15 cellular contexts compared by ENCODE assay signal in the genomic region with DNA sequence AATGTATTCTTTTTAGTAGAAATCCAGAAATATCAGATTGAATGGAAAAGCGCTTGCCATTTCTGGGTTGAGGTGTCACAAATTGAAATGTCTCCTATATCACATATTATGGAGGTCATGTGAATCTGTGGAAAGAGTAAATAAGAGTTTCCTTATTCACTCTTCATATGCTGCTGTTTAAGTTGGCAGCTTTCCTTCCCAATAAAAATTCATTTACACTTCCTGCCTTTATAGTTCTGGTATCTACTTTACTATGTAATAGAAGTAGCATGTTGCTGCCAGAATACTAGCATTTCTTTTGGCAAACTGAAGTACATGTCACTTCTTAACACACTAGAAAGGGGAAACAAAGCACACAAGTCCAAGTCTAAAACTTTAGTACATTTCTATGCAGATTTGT.
DNase-seq lines count a peak whose midpoint lies in the region; ATAC-seq and TF ChIP-seq lines count a peak whose summit lies in the region.
"Had no signal": no experiment of that assay in that cellular context is flagged by ENCODE, and none has a peak within 500 bp of the region (broad histone marks: within the 10 kb centered on the region; RNA-seq: fewer than 3 reads in every experiment).

No MANE protein-coding gene starts in this region.

- DNase-seq in EH (ENCODE audit: low read depth) (peak; percentile 17), SK-N-MC (ENCODE audit: low read depth, low spot score) (no peak), epithelial cell of prostate (ENCODE audit: low read depth, low spot score) (peak; percentile 18), mucosa of descending colon (peak in 1 of 3 donors; percentile 4), DMS79 (lab: John Stamatoyannopoulos, UW) (no peak), GM19240 (ENCODE audit: insufficient read length, low spot score) (no peak), upper lobe of right lung (no peak)
- DNase-seq: ACHN; BE2C; C1 segment of cervical spinal cord; Caco-2; CD4-positive, alpha-beta T cell; GF-D8; H9; IMR-90 had no signal

- peak overlapping the region; percentile 72 for H3K27ac ChIP-seq in SK-N-MC
- no peak overlapping the region for H3K27ac ChIP-seq in epithelial cell of prostate
- H3K27ac ChIP-seq in upper lobe of right lung: no peak overlapping the region

- no peaks in the 10 kb centered on the region for H3K27me3 ChIP-seq in upper lobe of right lung
- H3K27me3 ChIP-seq: BE2C had no signal

- no peak for TF ChIP-seq CTCF in mucosa of descending colon (IDR thresholded peaks at IDR 0.05)
- no peak for TF ChIP-seq CTCF in upper lobe of right lung (IDR thresholded peaks at IDR 0.05)

- peak; percentile 95 for ATAC-seq in mucosa of descending colon
- ATAC-seq in upper lobe of right lung: no peak

- intact Hi-C loops in mucosa of descending colon (cut with DNase I, micrococcal nuclease): no loop called here
- intact Hi-C loops in upper lobe of right lung (cut with DNase I): no loop called here

- 0 out of 2 replicates have a peak overlapping the region, but pooled peaks have one; percentile 1 for H3K4me3 ChIP-seq in SK-N-MC
- no peak overlapping the region for H3K4me3 ChIP-seq in mucosa of descending colon
- no peak overlapping the region for H3K4me3 ChIP-seq in upper lobe of right lung

- no peak overlapping the region for H3K9ac ChIP-seq in SK-N-MC (ENCODE audit: insufficient read length)

- H3K36me3 ChIP-seq in SK-N-MC (ENCODE audit: insufficient read depth, low read length) (no peaks in the 10 kb centered on the region), mucosa of descending colon (ENCODE audit: low read depth) (no peaks in the 10 kb centered on the region), upper lobe of right lung (no peaks in the 10 kb centered on the region)
- H3K36me3 ChIP-seq: BE2C had no signal

- H3K4me1 ChIP-seq in mucosa of descending colon (ENCODE audit: low read depth) (peaks cover 4% of the 10 kb centered on the region), upper lobe of right lung (peaks cover 7% of the 10 kb centered on the region)
- H3K4me1 ChIP-seq: BE2C had no signal

- H3K9me3 ChIP-seq in SK-N-MC (ENCODE audit: low read depth, low read length) (no peaks in the 10 kb centered on the region), mucosa of descending colon (no peaks in the 10 kb centered on the region), upper lobe of right lung (no peaks in the 10 kb centered on the region)
- H3K9me3 ChIP-seq: BE2C had no signal

Comparison
In these comparisons a context has a peak if more than half of its experiments do, and no peak if none do; other contexts are left out.
1. DNase-seq: peak in EH (single experiment) and epithelial cell of prostate (single experiment); none in SK-N-MC (single experiment), DMS79 (single experiment), GM19240 (single experiment) and upper lobe of right lung (single experiment).